ENCODE assay signal across 1 cellular context in genomic region chr19:45863840-45864628, GRCh38.
TF ChIP-seq lines count a peak whose summit lies in the region.

TSS of gene FOXA3 (plus strand) at chr19:45864326. CDS start at chr19:45864457, 131 bp downstream.

TF ChIP-seq in HepG2, 621 proteins besides CTCF, POLR2A, EP300 and RAD21 (continued from another document and continues in another):
- TF ChIP-seq ZBTB26 (CRISPR knock-in tag; IDR thresholded peaks at IDR 0.05; ENCODE audit: borderline replicate concordance) (no peak; the same call in 1 of the 2 replicates), PAF1 (CRISPR knock-in tag; IDR thresholded peaks at IDR 0.05) (no peak), ZNF253 (CRISPR knock-in tag; IDR thresholded peaks at IDR 0.05; ENCODE audit: borderline replicate concordance) (no peak), ESRRA (CRISPR knock-in tag; IDR thresholded peaks at IDR 0.05; ENCODE audit: low read depth) (peak; percentile 35; the same call in 1 of the 2 replicates), SP140L (CRISPR knock-in tag; IDR thresholded peaks at IDR 0.05; ENCODE audit: borderline replicate concordance) (no peak), MIXL1 (CRISPR knock-in tag; IDR thresholded peaks at IDR 0.05) (no peak), EHMT2 (IDR thresholded peaks at IDR 0.05; ENCODE audit: borderline replicate concordance, low read depth, low read length) (no peak), FOXO1 (CRISPR knock-in tag; IDR thresholded peaks at IDR 0.05) (no peak), ZSCAN12 (CRISPR knock-in tag; IDR thresholded peaks at IDR 0.05) (no peak), NONO (IDR thresholded peaks at IDR 0.05) (no peak), NONO (CRISPR knock-in tag; conservative IDR thresholded peaks at IDR 0.05) (0 out of 2 replicates have a peak, but pooled peaks have one; percentile 49), BORCS8-MEF2B (CRISPR knock-in tag; IDR thresholded peaks at IDR 0.05) (0 out of 2 replicates have a peak, but pooled peaks have one; percentile 16), PITX1 (CRISPR knock-in tag; IDR thresholded peaks at IDR 0.05) (no peak), SOX5 (CRISPR knock-in tag; IDR thresholded peaks at IDR 0.05; ENCODE audit: borderline replicate concordance) (no peak), CCAR2 (optimal IDR thresholded peaks at IDR 0.05; ENCODE audit: low read depth, low read length) (no peak), ZNF746 (CRISPR knock-in tag; IDR thresholded peaks at IDR 0.05) (no peak), ZNF7 (CRISPR knock-in tag; IDR thresholded peaks at IDR 0.05) (no peak), ZNF318 (CRISPR knock-in tag; IDR thresholded peaks at IDR 0.05) (no peak), TERF1 (CRISPR knock-in tag; IDR thresholded peaks at IDR 0.05) (no peak), EED (CRISPR knock-in tag; IDR thresholded peaks at IDR 0.05) (0 out of 2 replicates have a peak, but pooled peaks have one; percentile 54), ZBTB39 (CRISPR knock-in tag; IDR thresholded peaks at IDR 0.05) (no peak), ZBTB38 (CRISPR knock-in tag; IDR thresholded peaks at IDR 0.05) (0 out of 2 replicates have a peak, but pooled peaks have one; percentile 49), ZEB1 (IDR thresholded peaks at IDR 0.05; ENCODE audit: insufficient replicate concordance, low read depth) (no peak), E2F1 (CRISPR knock-in tag; IDR thresholded peaks at IDR 0.05) (0 out of 2 replicates have a peak, but pooled peaks have one; percentile 57), FOXO4 (CRISPR knock-in tag; conservative IDR thresholded peaks at IDR 0.05) (no peak), ERF (CRISPR knock-in tag; IDR thresholded peaks at IDR 0.05) (peak; percentile 74; the same call in 1 of the 2 replicates), TGIF2 (CRISPR knock-in tag; IDR thresholded peaks at IDR 0.05) (no peak), FUBP1 (CRISPR knock-in tag; IDR thresholded peaks at IDR 0.05; ENCODE audit: borderline replicate concordance) (no peak), CERS6 (CRISPR knock-in tag; IDR thresholded peaks at IDR 0.05) (no peak), ZBTB4 (CRISPR knock-in tag; IDR thresholded peaks at IDR 0.05; ENCODE audit: borderline replicate concordance) (no peak), ZNF652 (CRISPR knock-in tag; IDR thresholded peaks at IDR 0.05; ENCODE audit: borderline replicate concordance, low read depth) (peak; percentile 44; the same call in 1 of the 2 replicates), PTBP1 (IDR thresholded peaks at IDR 0.05; ENCODE audit: low read depth, low read length, poor library complexity, severe bottlenecking) (no peak), DNMT3B (CRISPR knock-in tag; conservative IDR thresholded peaks at IDR 0.05) (no peak), PCBP1 (IDR thresholded peaks at IDR 0.05; ENCODE audit: borderline replicate concordance, low read depth, low read length) (no peak), ZNF674 (CRISPR knock-in tag; IDR thresholded peaks at IDR 0.05; ENCODE audit: low read depth) (no peak), SNAI1 (CRISPR knock-in tag; IDR thresholded peaks at IDR 0.05; ENCODE audit: borderline replicate concordance) (peak; percentile 88; the same call in 1 of the 2 replicates)
